Comparison of ENCODE assay signal across 26 cellular contexts in genomic region chr1:64030411-64030810, GRCh38.
"Had no signal": no experiment of that assay in that cellular context is flagged by ENCODE, and none has a peak within 500 bp of the region (broad histone marks: within the 10 kb centered on the region; RNA-seq: fewer than 3 reads in every experiment).

No MANE protein-coding gene starts in this region.

- H3K27me3 Mint-ChIP-seq: progenitor cell of endocrine pancreas, type B pancreatic cell had no signal

- H3K36me3 Mint-ChIP-seq: immature natural killer cell; stimulated activated effector memory CD8-positive, alpha-beta T cell treated with anti-CD3 and anti-CD28 coated beads, Interleukin-12 subunit alpha, Interleukin-12 subunit beta, amount 100 ng/mL, for 72 hours had no signal

- H3K27ac Mint-ChIP-seq: effector memory CD8-positive, alpha-beta T cell; immature natural killer cell; natural killer cell; stimulated activated effector memory CD8-positive, alpha-beta T cell treated with anti-CD3 and anti-CD28 coated beads, Interleukin-12 subunit alpha, Interleukin-12 subunit beta, amount 100 ng/mL, for 72 hours; type B pancreatic cell had no signal

- H3K79me2 ChIP-seq: parathyroid adenoma had no signal

- H3K4me2 ChIP-seq: smooth muscle cell had no signal

- H3K4me3 ChIP-seq: coronary artery, esophagus squamous epithelium, lower lobe of right lung, right atrium auricular region, smooth muscle cell, testis, tibial artery had no signal

- ATAC-seq: effector memory CD8-positive, alpha-beta T cell; lower lobe of right lung; natural killer cell; stimulated activated effector memory CD8-positive, alpha-beta T cell treated with anti-CD3 and anti-CD28 coated beads, Interleukin-12 subunit alpha, Interleukin-12 subunit beta, amount 100 ng/mL, for 72 hours had no signal

- H3K27ac ChIP-seq: esophagus squamous epithelium, lower lobe of right lung, parathyroid adenoma, right atrium auricular region, testis, tibial artery had no signal

- H3K9ac ChIP-seq: parathyroid adenoma had no signal

- H3K36me3 ChIP-seq: esophagus squamous epithelium, lower lobe of right lung, right atrium auricular region, tibial artery had no signal

- H3K9me3 Mint-ChIP-seq: effector memory CD8-positive, alpha-beta T cell; stimulated activated effector memory CD8-positive, alpha-beta T cell treated with anti-CD3 and anti-CD28 coated beads, Interleukin-12 subunit alpha, Interleukin-12 subunit beta, amount 100 ng/mL, for 72 hours had no signal

- H2AFZ ChIP-seq: parathyroid adenoma had no signal

- H3K27me3 ChIP-seq: esophagus squamous epithelium, right atrium auricular region, testis, tibial artery had no signal

- H3K4me1 Mint-ChIP-seq: immature natural killer cell; natural killer cell; stimulated activated effector memory CD8-positive, alpha-beta T cell treated with anti-CD3 and anti-CD28 coated beads, Interleukin-12 subunit alpha, Interleukin-12 subunit beta, amount 100 ng/mL, for 72 hours had no signal

- H3K4me3 Mint-ChIP-seq: effector memory CD8-positive, alpha-beta T cell; immature natural killer cell; natural killer cell; stimulated activated effector memory CD8-positive, alpha-beta T cell treated with anti-CD3 and anti-CD28 coated beads, Interleukin-12 subunit alpha, Interleukin-12 subunit beta, amount 100 ng/mL, for 72 hours; type B pancreatic cell had no signal

- FAIRE-seq: endometrium, keratinocyte had no signal

- H3K9me3 ChIP-seq: esophagus squamous epithelium, lower lobe of right lung, right atrium auricular region, testis, tibial artery had no signal

- H3K4me1 ChIP-seq: esophagus squamous epithelium, lower lobe of right lung, parathyroid adenoma, testis had no signal

- DNase-seq: effector memory CD8-positive, alpha-beta T cell; erythroblast; esophagus squamous epithelium; foreskin melanocyte; hypothalamus; immature natural killer cell; left cardiac atrium; left ventricle myocardium superior; lower lobe of right lung; natural killer cell; stimulated activated CD4-positive, alpha-beta T cell treated with anti-CD3 and anti-CD28 coated beads, Interleukin-12 subunit alpha, Interleukin-12 subunit beta, amount 100 ng/mL, for 4 hours; stimulated activated CD4-positive, alpha-beta T cell treated with anti-CD3 and anti-CD28 coated beads, Interleukin-1b, Interleukin-23, amount 100 ng/mL, for 48 hours; stimulated activated CD4-positive, alpha-beta T cell treated with anti-CD3 and anti-CD28 coated beads, Interleukin-4, amount 100 ng/mL, for 24 hours; stimulated activated naive CD4-positive, alpha-beta T cell treated with Interleukin-2 at 50 U/mL for 16 hours; substantia nigra; testis; tibial artery had no signal
